2 cellular contexts compared by ENCODE assay signal in the genomic region with DNA sequence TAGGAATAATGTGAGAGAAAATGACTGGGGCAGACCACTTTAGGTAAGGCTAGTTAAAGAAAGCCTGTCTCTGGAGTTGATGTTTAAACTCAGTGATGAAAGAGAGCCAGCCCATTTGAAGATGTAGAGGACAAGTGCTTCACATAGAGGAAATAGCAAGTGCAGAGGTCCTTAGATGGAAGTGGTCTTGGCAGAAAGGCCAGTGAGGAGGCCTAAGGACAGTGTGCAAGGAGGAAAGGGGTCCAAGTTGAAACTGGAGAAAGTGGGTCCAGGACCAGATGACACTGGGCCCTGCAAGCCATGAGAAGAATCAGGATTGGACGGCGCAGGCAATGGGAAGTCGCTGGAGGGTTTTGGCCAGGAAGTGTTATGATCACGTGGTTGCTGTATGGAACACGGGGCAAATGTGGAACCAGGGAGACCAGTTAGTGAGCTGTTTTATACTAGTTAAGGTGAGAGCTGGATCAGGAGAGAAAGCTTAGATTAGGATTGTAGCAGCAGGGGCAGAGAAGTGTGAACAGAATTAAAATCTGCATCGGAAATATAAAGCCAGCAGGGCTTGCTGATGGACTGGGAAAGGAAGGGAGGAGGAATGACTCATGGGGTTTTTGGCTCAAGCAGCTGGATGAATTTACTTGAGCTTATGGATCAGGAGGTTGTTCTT.
TF ChIP-seq lines count a peak whose summit lies in the region.

No MANE protein-coding gene starts in this region.

TF ChIP-seq in GM12891, 5 proteins besides CTCF, POLR2A, EP300 and RAD21 (continued from another document):
- no peak for TF ChIP-seq TAF1 (IDR thresholded peaks at IDR 0.05; ENCODE audit: low read depth, low read length)
- no peak for TF ChIP-seq POLR2AphosphoS5 (IDR thresholded peaks at IDR 0.05; ENCODE audit: low read depth, low read length)
- TF ChIP-seq SPI1 (IDR thresholded peaks at IDR 0.05; ENCODE audit: low read depth, low read length), result no peak

TF ChIP-seq in H1, 55 proteins besides CTCF, POLR2A, EP300 and RAD21 (continued from another document):
- TF ChIP-seq FOSL1 (IDR thresholded peaks at IDR 0.05; ENCODE audit: insufficient read depth, low read depth, low read length), result no peak
- TF ChIP-seq ASH2L (IDR thresholded peaks at IDR 0.05; ENCODE audit: low read length), result no peak
- TF ChIP-seq ATF3 (IDR thresholded peaks at IDR 0.05; ENCODE audit: insufficient read depth, low read depth, low read length), result no peak
- TF ChIP-seq YY1 (IDR thresholded peaks at IDR 0.05; ENCODE audit: low read depth, low read length), result no peak
- no peak for TF ChIP-seq NRF1 (IDR thresholded peaks at IDR 0.05; ENCODE audit: low read depth, low read length)
- TF ChIP-seq CHD2 (IDR thresholded peaks at IDR 0.05; ENCODE audit: low read length), result no peak
- no peak for TF ChIP-seq SP1 (IDR thresholded peaks at IDR 0.05; ENCODE audit: low read depth, low read length)
- no peak for TF ChIP-seq TAF7 (optimal IDR thresholded peaks at IDR 0.05; ENCODE audit: borderline replicate concordance, low read depth, low read length)
- TF ChIP-seq CBX5 (IDR thresholded peaks at IDR 0.05; ENCODE audit: low read depth, low read length), result no peak
- TF ChIP-seq GABPA (IDR thresholded peaks at IDR 0.05; ENCODE audit: borderline replicate concordance, insufficient read depth, low read length), result no peak
- TF ChIP-seq BCL11A (IDR thresholded peaks at IDR 0.05; ENCODE audit: low read depth in 2 of 2, low read length in 2 of 2), result no peak
- no peak for TF ChIP-seq SIX5 (IDR thresholded peaks at IDR 0.05; ENCODE audit: low read depth, low read length)
- TF ChIP-seq MAFK (IDR thresholded peaks at IDR 0.05; ENCODE audit: low read depth, low read length), result no peak
